8 cellular contexts compared by ENCODE assay signal in genomic region chr6:122033564-122034181, GRCh38.
A peak's percentile ranks its signal among the peaks of the same experiment; 100 is the strongest.
DNase-seq lines count a peak whose midpoint lies in the region; ATAC-seq and TF ChIP-seq lines count a peak whose summit lies in the region.

No MANE protein-coding gene starts in this region.

- H3K27ac ChIP-seq in breast epithelium = no peak overlapping the region

- peaks cover 5% of the 10 kb centered on the region for H3K36me3 Mint-ChIP-seq in type B pancreatic cell

- peaks cover 12% of the 10 kb centered on the region for H3K4me1 Mint-ChIP-seq in type B pancreatic cell (ENCODE audit: unreplicated experiment)

- peak; percentile 59 for DNase-seq in EL
- DNase-seq in NCI-H748 (lab: John Stamatoyannopoulos, UW; ENCODE audit: unreplicated experiment) = peak; percentile 64
- no peak for DNase-seq in breast epithelium (ENCODE audit: low spot score in 2 of 2)
- peak; percentile 18 for DNase-seq in kidney epithelial cell (ENCODE audit: low read depth)
- DNase-seq in type B pancreatic cell (ENCODE audit: extremely low spot score, unreplicated experiment) = no peak
- no peak for DNase-seq in KG1 (lab: John Stamatoyannopoulos, UW)

- TF ChIP-seq CTCF in breast epithelium (IDR thresholded peaks at IDR 0.05) (peak; percentile 49 to 63 (median 62)), kidney epithelial cell (IDR thresholded peaks at IDR 0.05; ENCODE audit: insufficient read depth, low read length, poor library complexity, severe bottlenecking) (peak; percentile 43), type B pancreatic cell (conservative IDR thresholded peaks at IDR 0.05) (peak; percentile 85)

- TF ChIP-seq POLR2A in breast epithelium (IDR thresholded peaks at IDR 0.05) = no peak

- H3K4me3 ChIP-seq in breast epithelium (no peak overlapping the region), kidney epithelial cell (ENCODE audit: low read depth, low read length) (no peak overlapping the region)

- ATAC-seq in GM21423 (IDR thresholded peaks at IDR 0.05; ENCODE audit: unreplicated experiment) = peak; percentile 93
- peak; percentile 96 for ATAC-seq in HG03558 (IDR thresholded peaks at IDR 0.05; ENCODE audit: extremely low read depth, unreplicated experiment)

- H3K4me3 Mint-ChIP-seq in type B pancreatic cell = no peak overlapping the region

- H3K27ac Mint-ChIP-seq in type B pancreatic cell = no peak overlapping the region

- H3K27me3 Mint-ChIP-seq in type B pancreatic cell = peaks cover 8% of the 10 kb centered on the region

- H3K27me3 ChIP-seq in breast epithelium = no peaks in the 10 kb centered on the region
- no peaks in the 10 kb centered on the region for H3K27me3 ChIP-seq in kidney epithelial cell (ENCODE audit: control insufficient read depth, insufficient read depth, low read length)

- H3K4me1 ChIP-seq in breast epithelium = no peaks in the 10 kb centered on the region

- intact Hi-C loops in breast epithelium (cut with DNase I; ENCODE audit: low total_unique reads) = loop anchor here (10.0 kb wide), 1 partner anchor 599 kb away; the partner anchor contains the start of gene GJA1

- H3K36me3 ChIP-seq in breast epithelium = no peaks in the 10 kb centered on the region
- no peaks in the 10 kb centered on the region for H3K36me3 ChIP-seq in kidney epithelial cell (ENCODE audit: control insufficient read depth, insufficient read depth, low read length)

- H3K9me3 Mint-ChIP-seq in type B pancreatic cell = peaks cover 4% of the 10 kb centered on the region

- H3K9me3 ChIP-seq in breast epithelium = no peaks in the 10 kb centered on the region

Comparison
In these comparisons a context has a peak if more than half of its experiments do, and no peak if none do; other contexts are left out.
1. DNase-seq: peak in EL (single experiment), NCI-H748 (single experiment) and kidney epithelial cell (single experiment); none in breast epithelium (0 of 2), type B pancreatic cell (single experiment) and KG1 (single experiment).
2. Peak in every context shown above with its lines, with median percentiles within 50 percentile points of each other: CTCF ChIP-seq.